Comparison of ENCODE assay signal across 17 cellular contexts in genomic region chr11:16841481-16841880, GRCh38.
"Had no signal": no experiment of that assay in that cellular context is flagged by ENCODE, and none has a peak within 500 bp of the region (broad histone marks: within the 10 kb centered on the region; RNA-seq: fewer than 3 reads in every experiment).

No MANE protein-coding gene starts in this region.

- H3K36me3 ChIP-seq: prostate gland had no signal

- DNase-seq: activated CD4-positive, alpha-beta T cell treated with anti-CD3 and anti-CD28 coated beads, Interleukin-2, amount 50 U/mL, for 1 hour; activated CD8-positive, alpha-beta memory T cell treated with anti-CD3 and anti-CD28 coated beads for 24 hours; activated naive CD4-positive, alpha-beta T cell; effector memory CD4-positive, alpha-beta T cell; foreskin fibroblast; left cardiac atrium; lower lobe of right lung; nephron progenitor cell; small intestine; stimulated activated CD4-positive, alpha-beta T cell treated with anti-CD3 and anti-CD28 coated beads, Interleukin-4, amount 100 ng/mL, for 24 hours; stimulated activated naive CD4-positive, alpha-beta T cell; transverse colon had no signal

- FAIRE-seq: astrocyte, bronchial epithelial cell, small intestine, TTC549 had no signal

- H3K27ac ChIP-seq: lower lobe of right lung, prostate gland, transverse colon, vagina had no signal

- ATAC-seq: left cardiac atrium had no signal

- H3K9me3 ChIP-seq: lower lobe of right lung, prostate gland, transverse colon, vagina had no signal

- H3K4me3 ChIP-seq: lower lobe of right lung, prostate gland, transverse colon, vagina had no signal

- H3K4me1 ChIP-seq: lower lobe of right lung, prostate gland, transverse colon, vagina had no signal
